Comparison of ENCODE assay signal across 12 cellular contexts in genomic region chr20:47543006-47543431, GRCh38. TPM values are rescaled to one million over a fixed set of nuclear protein-coding genes. Genes with fewer than 3 reads are reported as not detected.
DNase-seq lines count a peak whose midpoint lies in the region; ATAC-seq, FAIRE-seq and TF ChIP-seq lines count a peak whose summit lies in the region.
"Had no signal": no experiment of that assay in that cellular context is flagged by ENCODE, and none has a peak within 500 bp of the region (broad histone marks: within the 10 kb centered on the region; RNA-seq: fewer than 3 reads in every experiment).

No MANE protein-coding gene starts in this region.

- POLR2A ChIA-PET in CD8-positive, alpha-beta T cell (lab: Charles Lee) = no interaction called here
- POLR2A ChIA-PET in activated naive CD8-positive, alpha-beta T cell treated with anti-CD3 and anti-CD28 coated beads, Interleukin-2, amount 10 ng/mL, durations not matched to agents 7 days and 5 days (lab: Charles Lee) = no interaction called here
- POLR2A ChIA-PET in naive thymus-derived CD8-positive, alpha-beta T cell (lab: Charles Lee) = no interaction called here

- no peak overlapping the region for H3K4me3 Mint-ChIP-seq in CD8-positive, alpha-beta T cell
- H3K4me3 Mint-ChIP-seq in activated naive CD8-positive, alpha-beta T cell treated with anti-CD3 and anti-CD28 coated beads, Interleukin-2, amount 10 ng/mL, durations not matched to agents 7 days and 5 days = no peak overlapping the region
- H3K4me3 Mint-ChIP-seq in naive thymus-derived CD8-positive, alpha-beta T cell = peak overlapping the region in 8 of 10 donors; percentile 9 to 50 (median 30)

- H3K27ac Mint-ChIP-seq in CD8-positive, alpha-beta T cell = peak overlapping the region; percentile 46
- H3K27ac Mint-ChIP-seq in activated naive CD8-positive, alpha-beta T cell treated with anti-CD3 and anti-CD28 coated beads, Interleukin-2, amount 10 ng/mL, durations not matched to agents 7 days and 5 days = no peak overlapping the region
- H3K27ac Mint-ChIP-seq in naive thymus-derived CD8-positive, alpha-beta T cell = peak overlapping the region in 9 of 10 donors; percentile 5 to 80 (median 69)

- H3K9me3 Mint-ChIP-seq in CD8-positive, alpha-beta T cell = no peaks in the 10 kb centered on the region
- no peaks in the 10 kb centered on the region for H3K9me3 Mint-ChIP-seq in activated naive CD8-positive, alpha-beta T cell treated with anti-CD3 and anti-CD28 coated beads, Interleukin-2, amount 10 ng/mL, durations not matched to agents 7 days and 5 days
- H3K9me3 Mint-ChIP-seq in naive thymus-derived CD8-positive, alpha-beta T cell = no peaks in the 10 kb centered on the region

- H3K36me3 ChIP-seq in CD8-positive, alpha-beta T cell (ENCODE audit: insufficient read depth, low read length) = no peaks in the 10 kb centered on the region
- H3K36me3 ChIP-seq: breast epithelium had no signal

- H3K4me3 ChIP-seq in CD8-positive, alpha-beta T cell (ENCODE audit: low read depth, low read length) = no peak overlapping the region
- H3K4me3 ChIP-seq: breast epithelium, psoas muscle had no signal

- no peak for TF ChIP-seq CTCF in CD8-positive, alpha-beta T cell (IDR thresholded peaks at IDR 0.05)

- no peak overlapping the region for H3K27ac ChIP-seq in CD8-positive, alpha-beta T cell (ENCODE audit: low read depth, low read length)
- H3K27ac ChIP-seq in caudate nucleus (ENCODE audit: low read depth, low read length) = no peak overlapping the region
- H3K27ac ChIP-seq: breast epithelium, psoas muscle had no signal

- H3K36me3 Mint-ChIP-seq in CD8-positive, alpha-beta T cell = peaks cover 17% of the 10 kb centered on the region
- H3K36me3 Mint-ChIP-seq in activated naive CD8-positive, alpha-beta T cell treated with anti-CD3 and anti-CD28 coated beads, Interleukin-2, amount 10 ng/mL, durations not matched to agents 7 days and 5 days = peaks cover 25% of the 10 kb centered on the region
- H3K36me3 Mint-ChIP-seq in naive thymus-derived CD8-positive, alpha-beta T cell = peaks cover 0 to 26% (median 0%) of the 10 kb centered on the region in 3 donors

- no peaks in the 10 kb centered on the region for H3K27me3 ChIP-seq in CD8-positive, alpha-beta T cell (ENCODE audit: insufficient read depth, low read length)
- H3K27me3 ChIP-seq: breast epithelium had no signal

- H3K4me1 ChIP-seq in CD8-positive, alpha-beta T cell (ENCODE audit: insufficient read depth, low read length) = peaks cover 44% of the 10 kb centered on the region
- H3K4me1 ChIP-seq: breast epithelium had no signal

- no peaks in the 10 kb centered on the region for H3K27me3 Mint-ChIP-seq in CD8-positive, alpha-beta T cell (ENCODE audit: low read depth)
- H3K27me3 Mint-ChIP-seq in activated naive CD8-positive, alpha-beta T cell treated with anti-CD3 and anti-CD28 coated beads, Interleukin-2, amount 10 ng/mL, durations not matched to agents 7 days and 5 days = no peaks in the 10 kb centered on the region
- no peaks in the 10 kb centered on the region for H3K27me3 Mint-ChIP-seq in naive thymus-derived CD8-positive, alpha-beta T cell

- no peak for TF ChIP-seq POLR2A in H54 (IDR thresholded peaks at IDR 0.05; ENCODE audit: low read depth, low read length)

- intact Hi-C loops in CD8-positive, alpha-beta T cell (cut with DNase I, micrococcal nuclease) = no loop called here

- peak; percentile 77 for ATAC-seq in CD8-positive, alpha-beta T cell
- ATAC-seq in activated naive CD8-positive, alpha-beta T cell treated with anti-CD3 and anti-CD28 coated beads, Interleukin-2, amount 10 ng/mL, durations not matched to agents 7 days and 5 days (ENCODE audit: low read depth) = peak; percentile 41
- peak; percentile 23 to 74 for ATAC-seq in naive thymus-derived CD8-positive, alpha-beta T cell

- CTCF ChIA-PET in CD8-positive, alpha-beta T cell (lab: Charles Lee) = interaction anchor here (0.6 to 1.6 kb wide), 4 partner anchors 78 to 1791 kb away, joined by 3 to 4 read pairs (median 3); no protein-coding TSS in a partner anchor

- H3K9me3 ChIP-seq in CD8-positive, alpha-beta T cell (ENCODE audit: low read length) = no peaks in the 10 kb centered on the region
- H3K9me3 ChIP-seq: breast epithelium, psoas muscle had no signal

- peak; percentile 55 for FAIRE-seq in H54 (lab: Jason Lieb, UNC)

- no peak for DNase-seq in CD8-positive, alpha-beta T cell
- DNase-seq in H54 (ENCODE audit: insufficient read length, low spot score) = no peak
- no peak for DNase-seq in activated naive CD8-positive, alpha-beta T cell treated with anti-CD3 and anti-CD28 coated beads, Interleukin-2, amount 10 ng/mL, durations not matched to agents 7 days and 5 days
- no peak for DNase-seq in naive thymus-derived CD8-positive, alpha-beta T cell
- DNase-seq in NCI-H345 (lab: John Stamatoyannopoulos, UW) = no peak
- no peak for DNase-seq in GM03348 (ENCODE audit: low spot score)
- no peak for DNase-seq in NCI-H446 treated with DMSO at 0.1 percent for 48 hours (lab: John Stamatoyannopoulos, UW)
- no peak for DNase-seq in caudate nucleus (lab: John Stamatoyannopoulos, UW)
- DNase-seq: EL, NCI-H187 treated with DMSO at 0.1 percent for 48 hours, psoas muscle had no signal

- peaks cover 70% of the 10 kb centered on the region for H3K4me1 Mint-ChIP-seq in CD8-positive, alpha-beta T cell (ENCODE audit: low read depth)
- peaks cover 38% of the 10 kb centered on the region for H3K4me1 Mint-ChIP-seq in activated naive CD8-positive, alpha-beta T cell treated with anti-CD3 and anti-CD28 coated beads, Interleukin-2, amount 10 ng/mL, durations not matched to agents 7 days and 5 days
- peaks cover 38 to 82% (median 78%) of the 10 kb centered on the region in 4 donors for H3K4me1 Mint-ChIP-seq in naive thymus-derived CD8-positive, alpha-beta T cell

RNA-seq across cellular contexts. Expression of gene NCOA3, which starts 41.3 kb away (rescaled TPM):
- 10 to 100 TPM; 45.1 to 47.1 TPM for total RNA-seq in CD8-positive, alpha-beta T cell
- 10 to 100 TPM; 71.3 to 74.2 TPM for total RNA-seq in activated naive CD8-positive, alpha-beta T cell treated with anti-CD3 and anti-CD28 coated beads, Interleukin-2, amount 10 ng/mL, durations not matched to agents 7 days and 5 days
- total RNA-seq in naive thymus-derived CD8-positive, alpha-beta T cell = 100 to 1,000 TPM in 1 of 2 experiments, 10 to 100 TPM in 1; 92.0 to 106 TPM
- 10 to 100 TPM; 18.4 to 27.8 (median 20.1) TPM for polyA plus RNA-seq in naive thymus-derived CD8-positive, alpha-beta T cell

Comparison
In these comparisons a context has a peak if more than half of its experiments do, and no peak if none do; other contexts are left out.
1. H3K4me3 Mint-ChIP-seq: peak in naive thymus-derived CD8-positive, alpha-beta T cell (8 of 10); none in CD8-positive, alpha-beta T cell (single experiment) and activated naive CD8-positive, alpha-beta T cell treated with anti-CD3 and anti-CD28 coated beads, Interleukin-2, amount 10 ng/mL, durations not matched to agents 7 days and 5 days (single experiment).
2. Peak in every context shown above with its lines, with median percentiles within 50 percentile points of each other: ATAC-seq.